ENCODE assay signal across 7 cellular contexts in genomic region chr19:57192993-57193392, GRCh38. TPM values are rescaled to one million over a fixed set of nuclear protein-coding genes. Genes with fewer than 3 reads are reported as not detected.
DNase-seq lines count a peak whose midpoint lies in the region; ATAC-seq and TF ChIP-seq lines count a peak whose summit lies in the region.
"Had no signal": no experiment of that assay in that cellular context is flagged by ENCODE, and none has a peak within 500 bp of the region (broad histone marks: within the 10 kb centered on the region; RNA-seq: fewer than 3 reads in every experiment).

No MANE protein-coding gene starts in this region.

- WGBS in heart right ventricle, 2 donors, result 83 to 86% methylated on average over 5 of the region's 5 CpGs

- TF ChIP-seq CTCF in heart right ventricle (IDR thresholded peaks at IDR 0.05), result no peak
- TF ChIP-seq CTCF in fibroblast of the aortic adventitia (IDR thresholded peaks at IDR 0.05; ENCODE audit: insufficient read depth, low read length), result no peak
- no peak for TF ChIP-seq CTCF in type B pancreatic cell (conservative IDR thresholded peaks at IDR 0.05)

- H3K36me3 ChIP-seq in heart right ventricle, result peaks cover 0 to 53% (median 47%) of the 10 kb centered on the region in 9 donors

- ATAC-seq in heart right ventricle, result no peak
- ATAC-seq in GM19467 (IDR thresholded peaks at IDR 0.05; ENCODE audit: unreplicated experiment), result no peak

- intact Hi-C loops in heart right ventricle (cut with DNase I) (loop anchor here in 1 of 10 donors (5.0 kb wide), 1 partner anchor 49 kb away; the partner anchor contains the start of gene ZNF805), cardiac septum (cut with DNase I) (no loop called here)

- DNase-seq in heart right ventricle, result no peak
- DNase-seq in cardiac septum (ENCODE audit: low spot score), result no peak
- no peak for DNase-seq in fibroblast of the aortic adventitia (ENCODE audit: low read depth)
- no peak for DNase-seq in type B pancreatic cell (ENCODE audit: extremely low spot score, unreplicated experiment)
- DNase-seq in substantia nigra (lab: John Stamatoyannopoulos, UW), result no peak
- DNase-seq: head of caudate nucleus had no signal

- H3K9me3 Mint-ChIP-seq in type B pancreatic cell, result peaks cover 4% of the 10 kb centered on the region

- peaks cover 0 to 23% (median 0%) of the 10 kb centered on the region in 11 donors for H3K9me3 ChIP-seq in heart right ventricle

- peaks cover 14% of the 10 kb centered on the region for H3K4me1 Mint-ChIP-seq in type B pancreatic cell (ENCODE audit: unreplicated experiment)

- peak overlapping the region; percentile 98 for H3K4me3 Mint-ChIP-seq in type B pancreatic cell

- no peaks in the 10 kb centered on the region for H3K27me3 ChIP-seq in heart right ventricle

- H3K27ac Mint-ChIP-seq in type B pancreatic cell, result peak overlapping the region; percentile 59

- H3K4me1 ChIP-seq in heart right ventricle, result peaks cover 0 to 30% (median 23%) of the 10 kb centered on the region in 9 donors

- no peaks in the 10 kb centered on the region for H3K27me3 Mint-ChIP-seq in type B pancreatic cell

- peak overlapping the region in 9 of 10 donors; percentile 85 to 100 (median 98) for H3K4me3 ChIP-seq in heart right ventricle
- peak overlapping the region; percentile 97 for H3K4me3 ChIP-seq in fibroblast of the aortic adventitia (ENCODE audit: low read depth, low read length)

- H3K27ac ChIP-seq in heart right ventricle (no peak overlapping the region), substantia nigra (ENCODE audit: low read depth, low read length, poor library complexity, severe bottlenecking) (no peak overlapping the region)

- H3K36me3 Mint-ChIP-seq in type B pancreatic cell, result peaks cover 52% of the 10 kb centered on the region

RNA-seq across cellular contexts. Expression of gene ZNF264, which starts 1.7 kb away (rescaled TPM):
- total RNA-seq in heart right ventricle (10 to 100 TPM; 16.5 to 23.8 (median 20.7) TPM), cardiac septum (23.0 TPM), fibroblast of the aortic adventitia (ENCODE audit: low replicate concordance) (19.5 and 123 TPM in 2 replicates), type B pancreatic cell (ENCODE audit: low replicate concordance) (37.0 and 42.5 TPM in 2 replicates)
- 1 to 10 TPM; 2.2 to 3.4 TPM for polyA plus RNA-seq in heart right ventricle

RNA-seq across cellular contexts. Expression of gene DUXA, which starts 25.7 kb away (rescaled TPM):
- total RNA-seq in heart right ventricle (not detected), cardiac septum (not detected), fibroblast of the aortic adventitia (ENCODE audit: low replicate concordance) (not detected in 2 replicates), type B pancreatic cell (ENCODE audit: low replicate concordance) (not detected in 2 replicates)
- polyA plus RNA-seq in heart right ventricle, result not detected

RNA-seq across cellular contexts. Expression of gene AURKC, which starts 37.8 kb away (rescaled TPM):
- 1 to 10 TPM in 8 of 10 donors, under 1 TPM in 2; 0.90 to 6.7 (median 1.7) TPM for total RNA-seq in heart right ventricle
- polyA plus RNA-seq in heart right ventricle, result 1 to 10 TPM in 1 of 2 donors, under 1 TPM in 1; 0.58 to 2.3 TPM
- 2.2 TPM for total RNA-seq in cardiac septum
- 0.72 and 1.6 TPM in 2 replicates for total RNA-seq in fibroblast of the aortic adventitia (ENCODE audit: low replicate concordance)
- total RNA-seq in type B pancreatic cell (ENCODE audit: low replicate concordance), result 0.34 and 0.55 TPM in 2 replicates

RNA-seq across cellular contexts. Expression of gene ZNF805, which starts 47.4 kb away (rescaled TPM):
- total RNA-seq in heart right ventricle (10 to 100 TPM in 8 of 10 donors, 1 to 10 TPM in 2; 9.4 to 14.7 (median 11.5) TPM), cardiac septum (12.8 TPM), fibroblast of the aortic adventitia (ENCODE audit: low replicate concordance) (23.2 and 32.5 TPM in 2 replicates), type B pancreatic cell (ENCODE audit: low replicate concordance) (16.8 and 16.9 TPM in 2 replicates)
- under 1 TPM; 0.77 to 0.88 TPM for polyA plus RNA-seq in heart right ventricle

RNA-seq across cellular contexts. Expression of gene ZIM3, which starts 48.0 kb away (rescaled TPM):
- total RNA-seq in heart right ventricle (not detected), cardiac septum (not detected), fibroblast of the aortic adventitia (ENCODE audit: low replicate concordance) (not detected in 2 replicates), type B pancreatic cell (ENCODE audit: low replicate concordance) (not detected in 2 replicates)
- polyA plus RNA-seq in heart right ventricle, result not detected
